Comparison of ENCODE assay signal across 2 cellular contexts in genomic region chr13:48260970-48261369, GRCh38.
A peak's percentile ranks its signal among the peaks of the same experiment; 100 is the strongest.
TF ChIP-seq lines count a peak whose summit lies in the region.

No MANE protein-coding gene starts in this region.

TF ChIP-seq in IMR-90, 13 proteins besides CTCF, POLR2A, EP300 and RAD21:
- no peak for TF ChIP-seq ELK1 (IDR thresholded peaks at IDR 0.05; ENCODE audit: borderline replicate concordance, low read depth, low read length)
- TF ChIP-seq MAZ (IDR thresholded peaks at IDR 0.05; ENCODE audit: borderline replicate concordance, low read depth, low read length), result no peak
- peak; percentile 73 for TF ChIP-seq CEBPB (IDR thresholded peaks at IDR 0.05; ENCODE audit: low read depth, low read length)
- no peak for TF ChIP-seq NFE2L2 (IDR thresholded peaks at IDR 0.05; ENCODE audit: low read depth, low read length)
- no peak for TF ChIP-seq BHLHE40 (IDR thresholded peaks at IDR 0.05; ENCODE audit: low read depth, low read length)
- no peak for TF ChIP-seq SMC3 (IDR thresholded peaks at IDR 0.05; ENCODE audit: low read depth, low read length)
- TF ChIP-seq RCOR1 (IDR thresholded peaks at IDR 0.05; ENCODE audit: insufficient replicate concordance, low read length), result no peak

TF ChIP-seq in H1, 55 proteins besides CTCF, POLR2A, EP300 and RAD21:
- peak; percentile 57; the same call in 1 of the 2 replicates for TF ChIP-seq CEBPB (IDR thresholded peaks at IDR 0.05; ENCODE audit: low read depth, low read length)
- TF ChIP-seq ATF3 (IDR thresholded peaks at IDR 0.05; ENCODE audit: insufficient read depth, low read depth, low read length), result no peak
- TF ChIP-seq CBX8 (IDR thresholded peaks at IDR 0.05; ENCODE audit: borderline replicate concordance, low read depth, low read length), result no peak
